8 cellular contexts compared by ENCODE assay signal in genomic region chr2:13193900-13194299, GRCh38.
DNase-seq lines count a peak whose midpoint lies in the region; ATAC-seq, FAIRE-seq and TF ChIP-seq lines count a peak whose summit lies in the region.

No MANE protein-coding gene starts in this region.

- peak; percentile 18 for DNase-seq in LHCN-M2 (ENCODE audit: low read depth)
- DNase-seq in SK-N-MC (ENCODE audit: low read depth, low spot score): peak; percentile 14
- peak; percentile 19 for DNase-seq in kidney glomerular epithelial cell (lab: John Stamatoyannopoulos, UW)
- DNase-seq in activated CD4-positive, alpha-beta T cell treated with anti-CD3 and anti-CD28 coated beads, Interleukin-2, amount 50 U/mL, for 48 hours: no peak
- no peak for DNase-seq in effector CD4-positive, alpha-beta T cell
- DNase-seq in RCC 7860 (ENCODE audit: low spot score): no peak

- H3K4me3 ChIP-seq in SK-N-MC: no peak overlapping the region

- TF ChIP-seq CTCF in GM12872 (IDR thresholded peaks at IDR 0.05; ENCODE audit: insufficient read depth, low read depth, low read length): peak; percentile 41; the same call in 1 of the 3 replicates

- H3K36me3 ChIP-seq in SK-N-MC (ENCODE audit: insufficient read depth, low read length): no peaks in the 10 kb centered on the region

- H3K9ac ChIP-seq in SK-N-MC (ENCODE audit: insufficient read length): no peak overlapping the region

- ATAC-seq in GM21528 (IDR thresholded peaks at IDR 0.05; ENCODE audit: low FRiP score, unreplicated experiment): peak; percentile 70

- H3K27ac ChIP-seq in SK-N-MC: no peak overlapping the region

- FAIRE-seq in RCC 7860 (lab: Jason Lieb, UNC): no peak

- H3K9me3 ChIP-seq in SK-N-MC (ENCODE audit: low read depth, low read length): no peaks in the 10 kb centered on the region

Comparison
In these comparisons a context has a peak if more than half of its experiments do, and no peak if none do; other contexts are left out.
1. DNase-seq: peak in LHCN-M2 (single experiment), SK-N-MC (single experiment) and kidney glomerular epithelial cell (single experiment); none in activated CD4-positive, alpha-beta T cell treated with anti-CD3 and anti-CD28 coated beads, Interleukin-2, amount 50 U/mL, for 48 hours (0 of 2), effector CD4-positive, alpha-beta T cell (single experiment) and RCC 7860 (single experiment).